Comparison of ENCODE assay signal across 8 cellular contexts in genomic region chr5:149357370-149358293, GRCh38. TPM values are rescaled to one million over a fixed set of nuclear protein-coding genes. Genes with fewer than 3 reads are reported as not detected.
DNase-seq lines count a peak whose midpoint lies in the region; ATAC-seq lines count a peak whose summit lies in the region.

TSS of gene PCYOX1L (plus strand) at chr5:149358046. CDS start at chr5:149358069, 23 bp downstream.

- H2BK120ac ChIP-seq in mesendoderm (ENCODE audit: low read depth, low read length): no peak within 1 kb of the TSS

- H3K9ac ChIP-seq in endocrine pancreas (ENCODE audit: control insufficient read depth, insufficient read depth, low read length) (peak within 1 kb of the TSS; percentile 85), mesendoderm (ENCODE audit: low read length) (peak within 1 kb of the TSS; percentile 73)

- H3K56ac ChIP-seq in mesendoderm (ENCODE audit: low read length): peak within 1 kb of the TSS; percentile 88

- DNase-seq in Caki2 (ENCODE audit: low read depth): peak; percentile 92
- peak in 75 of 76 experiments; percentile 32 to 96 (median 91) for DNase-seq in HUDEP-2 (lab: John Stamatoyannopoulos, UW; ENCODE audit: unreplicated experiment in 76 of 76)
- peak; percentile 99 for DNase-seq in NOMO-1 treated with dmso at 0.1 percent for 144 hours (lab: John Stamatoyannopoulos, UW; ENCODE audit: unreplicated experiment)
- peak; percentile 57 to 96 (median 87) for DNase-seq in activated CD8-positive, alpha-beta memory T cell treated with anti-CD3 and anti-CD28 coated beads for 48 hours (ENCODE audit: low read depth in 2 of 3, low spot score in 2 of 3)
- peak; percentile 99 for DNase-seq in mesendoderm
- DNase-seq in stimulated activated CD8-positive, alpha-beta memory T cell treated with anti-CD3 and anti-CD28 coated beads, Interleukin-12 subunit alpha, Interleukin-12 subunit beta, amount 100 ng/mL, for 4 hours (ENCODE audit: low read depth): peak; percentile 87

- no peak within 1 kb of the TSS for H2AK5ac ChIP-seq in mesendoderm (ENCODE audit: low read length)

- H3K4ac ChIP-seq in mesendoderm (ENCODE audit: low read depth, low read length): no peak within 1 kb of the TSS

- no peaks in the 10 kb centered on the region for H3K36me3 ChIP-seq in endocrine pancreas (ENCODE audit: control insufficient read depth, insufficient read depth, low read length)
- no peaks in the 10 kb centered on the region for H3K36me3 ChIP-seq in mesendoderm (ENCODE audit: control insufficient read depth, insufficient read depth, low read length)

- H4K5ac ChIP-seq in mesendoderm (ENCODE audit: low read length): no peak within 1 kb of the TSS

- no peaks in the 10 kb centered on the region for H3K79me1 ChIP-seq in mesendoderm (ENCODE audit: low read length)

- no peak within 1 kb of the TSS for H3K27ac ChIP-seq in mesendoderm (ENCODE audit: low read depth, low read length)

- H4K8ac ChIP-seq in mesendoderm (ENCODE audit: low read depth, low read length): no peak within 1 kb of the TSS

- H2BK5ac ChIP-seq in mesendoderm (ENCODE audit: low read length): no peak within 1 kb of the TSS

- no peaks in the 10 kb centered on the region for H3K9me3 ChIP-seq in endocrine pancreas (ENCODE audit: control insufficient read depth, low read length)

- H3K23ac ChIP-seq in mesendoderm (ENCODE audit: low read length): no peak within 1 kb of the TSS

- H2BK15ac ChIP-seq in mesendoderm (replicated peaks; ENCODE audit: low read depth): no peak within 1 kb of the TSS

- no peak within 1 kb of the TSS for H3K18ac ChIP-seq in mesendoderm (ENCODE audit: low read length)

- H3K4me3 ChIP-seq in endocrine pancreas (ENCODE audit: control insufficient read depth, insufficient read depth, low read length) (peak within 1 kb of the TSS; percentile 60), mesendoderm (ENCODE audit: low read length) (peak within 1 kb of the TSS; percentile 67)

- WGBS in mesendoderm (ENCODE audit: extremely low coverage, insufficient coverage, low lambda C conversion rate): no CpG with 5 or more reads among the region's 61 CpGs

- peak within 1 kb of the TSS; percentile 92 for H3K4me2 ChIP-seq in mesendoderm (ENCODE audit: low read length)

- no peaks in the 10 kb centered on the region for H3K27me3 ChIP-seq in endocrine pancreas (ENCODE audit: control insufficient read depth, insufficient read depth, low read length)
- no peaks in the 10 kb centered on the region for H3K27me3 ChIP-seq in mesendoderm (ENCODE audit: insufficient read depth, low read length, poor library complexity)

- H3K79me2 ChIP-seq in mesendoderm (ENCODE audit: control insufficient read depth, insufficient read depth, low read length): no peaks in the 10 kb centered on the region

- ATAC-seq in GM21390 (IDR thresholded peaks at IDR 0.05; ENCODE audit: unreplicated experiment): peak; percentile 99

- in situ Hi-C loops in Caki2 (cut with HindIII; ENCODE audit: low pct_unique_long_range_greater_than_20kb, low sequenced_read_pairs): no loop called here

- H3K4me1 ChIP-seq in endocrine pancreas (ENCODE audit: control insufficient read depth, insufficient read depth, low read length) (no peaks in the 10 kb centered on the region), mesendoderm (ENCODE audit: control insufficient read depth, low read depth, low read length) (no peaks in the 10 kb centered on the region)

RNA-seq across cellular contexts. Expression of gene PCYOX1L, which starts in this region (rescaled TPM):
- 6.1 and 7.3 TPM in 2 replicates for total RNA-seq in Caki2 (2014; rRNA removed; shearing (Covaris generic); ENCODE audit: low replicate concordance)
- polyA plus RNA-seq in mesendoderm (2013, experiment 1 of 2): 1.6 TPM
- polyA plus RNA-seq in mesendoderm (2013, experiment 2 of 2): 1.5 TPM
